26 cellular contexts compared by ENCODE assay signal in genomic region chr4:46594658-46595057, GRCh38.
"Had no signal": no experiment of that assay in that cellular context is flagged by ENCODE, and none has a peak within 500 bp of the region (broad histone marks: within the 10 kb centered on the region; RNA-seq: fewer than 3 reads in every experiment).

No MANE protein-coding gene starts in this region.

- H3K9me3 ChIP-seq: colonic mucosa, Peyer's patch, SJCRH30, SK-N-SH had no signal

- H3K4me1 ChIP-seq: colonic mucosa, Peyer's patch, SJCRH30 had no signal

- H3K27ac ChIP-seq: brain microvascular endothelial cell, colonic mucosa, Peyer's patch, RWPE1, SJCRH30, VCaP had no signal

- H3K36me3 ChIP-seq: brain microvascular endothelial cell, colonic mucosa, Peyer's patch, SJCRH30 had no signal

- H3K27me3 ChIP-seq: brain microvascular endothelial cell, colonic mucosa, Peyer's patch, SJCRH30 had no signal

- H3K4me3 ChIP-seq: colonic mucosa, Peyer's patch, SJCRH30 had no signal

- DNase-seq: activated CD4-positive, alpha-beta memory T cell treated with anti-CD3 and anti-CD28 coated beads for 36 hours; activated CD4-positive, alpha-beta T cell treated with anti-CD3 and anti-CD28 coated beads, Interleukin-2, amount 10 ng/mL, durations not matched to agents 7 days and 5 days; activated CD4-positive, CD25-positive, alpha-beta regulatory T cell; activated CD8-positive, alpha-beta memory T cell treated with anti-CD3 and anti-CD28 coated beads for 24 hours; activated gamma-delta T cell; activated naive CD4-positive, alpha-beta T cell treated with anti-CD3 and anti-CD28 coated beads for 36 hours; activated T-cell treated with anti-CD3 and anti-CD28 coated beads, Interleukin-2, amount 50 U/mL, for 48 hours; amygdala; brain microvascular endothelial cell; cerebellar nuclear complex; colonic mucosa; NCI-H1105 treated with DMSO at 0.1 percent for 48 hours; NCI-H1436 treated with DMSO at 0.1 percent for 48 hours; NCI-H187 treated with DMSO at 0.1 percent for 48 hours; NCI-H2107; NCI-H2171 treated with DMSO at 0.1 percent for 48 hours; NCI-H226; NCI-H748 treated with DMSO at 0.1 percent for 48 hours; NK-92 treated with Interleukin-12 subunit alpha and Interleukin-12 subunit beta, amount 100 ng/mL, for 24 hours; Peyer's patch; Right ventricle myocardium superior; SJCRH30; SK-N-SH; T-helper 1 cell had no signal
